Comparison of ENCODE assay signal across 11 cellular contexts in the genomic region with DNA sequence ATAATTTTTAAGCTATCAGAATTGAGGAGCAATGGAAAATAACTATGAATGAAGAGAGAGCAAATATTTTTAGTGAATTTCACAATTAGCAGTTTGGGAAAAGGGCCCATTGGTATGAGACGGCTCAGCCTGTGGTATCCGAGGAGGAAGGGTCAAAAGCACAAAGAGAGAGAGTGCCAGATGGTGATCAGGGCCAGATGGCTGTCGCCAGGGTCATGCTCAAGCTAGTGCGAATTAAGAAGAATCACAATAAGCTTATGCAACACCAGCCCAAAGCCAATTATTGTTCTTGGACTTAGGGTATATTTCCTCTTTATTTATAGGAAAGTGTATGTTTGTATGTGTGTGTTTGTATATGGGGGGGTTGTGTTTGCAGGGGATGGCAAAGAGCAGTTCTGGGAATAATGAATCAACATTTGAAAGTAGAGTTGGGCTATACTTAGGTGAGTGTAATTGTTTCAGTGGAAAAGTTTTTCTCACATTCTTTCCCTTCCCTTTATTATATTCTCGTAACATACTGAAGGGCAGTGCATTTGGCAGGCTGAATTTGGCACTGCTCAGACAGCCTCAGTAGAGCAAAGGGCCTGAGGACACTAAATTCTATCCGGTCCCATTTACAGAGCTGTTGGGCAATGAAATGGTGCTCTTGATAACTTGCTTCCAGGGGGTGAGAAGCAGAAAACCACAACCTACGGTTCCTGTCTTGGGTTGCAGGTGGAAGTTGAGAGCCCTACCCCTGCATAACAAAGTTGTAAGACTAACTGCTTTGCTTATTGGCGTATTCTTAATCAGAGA. TPM values are rescaled to one million over a fixed set of nuclear protein-coding genes. Genes with fewer than 3 reads are reported as not detected.
DNase-seq lines count a peak whose midpoint lies in the region; ATAC-seq and TF ChIP-seq lines count a peak whose summit lies in the region.
"Had no signal": no experiment of that assay in that cellular context is flagged by ENCODE, and none has a peak within 500 bp of the region (broad histone marks: within the 10 kb centered on the region; RNA-seq: fewer than 3 reads in every experiment).

No MANE protein-coding gene starts in this region.

- H3K27ac ChIP-seq in GM23338 (ENCODE audit: low read depth) = no peak overlapping the region
- H3K27ac ChIP-seq: hepatocyte had no signal

- no peaks in the 10 kb centered on the region for H3F3A ChIP-seq in GM23338 (replicated peaks; ENCODE audit: low read depth)

- no peak overlapping the region for H3K4me3 ChIP-seq in GM23338
- peak overlapping the region; percentile 65 for H3K4me3 ChIP-seq in adipocyte (ENCODE audit: low read length)
- H3K4me3 ChIP-seq: hepatocyte had no signal

- H3K9ac ChIP-seq in adipocyte (ENCODE audit: low read length) = peak overlapping the region; percentile 88

- H3K4me1 ChIP-seq in GM23338 (ENCODE audit: insufficient read depth) = no peaks in the 10 kb centered on the region
- H3K4me1 ChIP-seq in adipocyte (ENCODE audit: control insufficient read depth, insufficient read depth, low read length) = peaks cover 34% of the 10 kb centered on the region

- no peaks in the 10 kb centered on the region for H3K9me2 ChIP-seq in GM23338 (ENCODE audit: insufficient read depth)

- DNase-seq in GM23338 (ENCODE audit: low spot score) (no peak), adipocyte (ENCODE audit: low read depth) (peak; percentile 86), iris pigment epithelial cell (ENCODE audit: low read depth) (peak; percentile 65), stromal cell of bone marrow (ENCODE audit: low read depth) (peak; percentile 59), activated T-cell treated with anti-CD3 and anti-CD28 coated beads for 4 hours (no peak), hypothalamus (lab: John Stamatoyannopoulos, UW) (no peak)
- DNase-seq: NCI-H1105 had no signal

- H2AFZ ChIP-seq in GM23338 = no peak overlapping the region
- H2AFZ ChIP-seq: hepatocyte had no signal

- H3K4me3 Mint-ChIP-seq in GM23338 = no peak overlapping the region
- H3K4me3 Mint-ChIP-seq: brain had no signal

- H3K27me3 ChIP-seq in GM23338 (ENCODE audit: insufficient read depth) (no peaks in the 10 kb centered on the region), adipocyte (replicated peaks; ENCODE audit: control insufficient read depth, insufficient read depth, low read length) (no peaks in the 10 kb centered on the region)
- H3K27me3 ChIP-seq: hepatocyte had no signal

- no peaks in the 10 kb centered on the region; the same call in 2 of the 3 replicates for H3K4me1 Mint-ChIP-seq in GM23338

- H3K27me3 Mint-ChIP-seq in GM23338 (ENCODE audit: insufficient read depth, low read depth, poor library complexity) = peaks cover 2% of the 10 kb centered on the region
- H3K27me3 Mint-ChIP-seq: brain had no signal

- H3K9me3 Mint-ChIP-seq in GM23338 = peaks cover 22% of the 10 kb centered on the region

- peaks cover 6% of the 10 kb centered on the region for H3K36me3 ChIP-seq in GM23338 (ENCODE audit: insufficient read depth)
- peaks cover 6% of the 10 kb centered on the region for H3K36me3 ChIP-seq in adipocyte (ENCODE audit: control insufficient read depth, insufficient read depth, low read length, severe bottlenecking)

- H3K36me3 Mint-ChIP-seq in GM23338 (ENCODE audit: low read depth) = peaks cover 11% of the 10 kb centered on the region

- no peaks in the 10 kb centered on the region for H4K20me1 ChIP-seq in GM23338 (replicated peaks; ENCODE audit: insufficient read depth)

- H3K27ac Mint-ChIP-seq in GM23338 = no peak overlapping the region; the same call in 1 of the 2 replicates

- no peak overlapping the region for H3K4me2 ChIP-seq in GM23338
- H3K4me2 ChIP-seq: hepatocyte had no signal

- H3K79me2 ChIP-seq in GM23338 (replicated peaks; ENCODE audit: insufficient read depth) = no peaks in the 10 kb centered on the region
- H3K79me2 ChIP-seq: hepatocyte had no signal

- TF ChIP-seq CTCF in GM23338 (conservative IDR thresholded peaks at IDR 0.05; ENCODE audit: low read depth in 2 of 2) = no peak

- ATAC-seq in GM23338 (peak; percentile 26; the same call in 1 of the 3 replicates), GM21360 (IDR thresholded peaks at IDR 0.05; ENCODE audit: unreplicated experiment) (no peak), HG03139 (IDR thresholded peaks at IDR 0.05; ENCODE audit: unreplicated experiment) (no peak)

- peaks cover 15% of the 10 kb centered on the region for H3K9me3 ChIP-seq in adipocyte (ENCODE audit: control insufficient read depth, low read length)

TF ChIP-seq in GM23338, 12 proteins besides CTCF, POLR2A, EP300 and RAD21 (continues in another document):
- no peak for TF ChIP-seq JUNB (IDR thresholded peaks at IDR 0.05; ENCODE audit: unreplicated experiment)
- TF ChIP-seq, protein P1, sequence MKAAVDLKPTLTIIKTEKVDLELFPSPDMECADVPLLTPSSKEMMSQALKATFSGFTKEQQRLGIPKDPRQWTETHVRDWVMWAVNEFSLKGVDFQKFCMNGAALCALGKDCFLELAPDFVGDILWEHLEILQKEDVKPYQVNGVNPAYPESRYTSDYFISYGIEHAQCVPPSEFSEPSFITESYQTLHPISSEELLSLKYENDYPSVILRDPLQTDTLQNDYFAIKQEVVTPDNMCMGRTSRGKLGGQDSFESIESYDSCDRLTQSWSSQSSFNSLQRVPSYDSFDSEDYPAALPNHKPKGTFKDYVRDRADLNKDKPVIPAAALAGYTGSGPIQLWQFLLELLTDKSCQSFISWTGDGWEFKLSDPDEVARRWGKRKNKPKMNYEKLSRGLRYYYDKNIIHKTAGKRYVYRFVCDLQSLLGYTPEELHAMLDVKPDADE (IDR thresholded peaks at IDR 0.05) = no peak
- TF ChIP-seq NANOG (IDR thresholded peaks at IDR 0.05; ENCODE audit: borderline replicate concordance) = no peak
- TF ChIP-seq, protein P2, sequence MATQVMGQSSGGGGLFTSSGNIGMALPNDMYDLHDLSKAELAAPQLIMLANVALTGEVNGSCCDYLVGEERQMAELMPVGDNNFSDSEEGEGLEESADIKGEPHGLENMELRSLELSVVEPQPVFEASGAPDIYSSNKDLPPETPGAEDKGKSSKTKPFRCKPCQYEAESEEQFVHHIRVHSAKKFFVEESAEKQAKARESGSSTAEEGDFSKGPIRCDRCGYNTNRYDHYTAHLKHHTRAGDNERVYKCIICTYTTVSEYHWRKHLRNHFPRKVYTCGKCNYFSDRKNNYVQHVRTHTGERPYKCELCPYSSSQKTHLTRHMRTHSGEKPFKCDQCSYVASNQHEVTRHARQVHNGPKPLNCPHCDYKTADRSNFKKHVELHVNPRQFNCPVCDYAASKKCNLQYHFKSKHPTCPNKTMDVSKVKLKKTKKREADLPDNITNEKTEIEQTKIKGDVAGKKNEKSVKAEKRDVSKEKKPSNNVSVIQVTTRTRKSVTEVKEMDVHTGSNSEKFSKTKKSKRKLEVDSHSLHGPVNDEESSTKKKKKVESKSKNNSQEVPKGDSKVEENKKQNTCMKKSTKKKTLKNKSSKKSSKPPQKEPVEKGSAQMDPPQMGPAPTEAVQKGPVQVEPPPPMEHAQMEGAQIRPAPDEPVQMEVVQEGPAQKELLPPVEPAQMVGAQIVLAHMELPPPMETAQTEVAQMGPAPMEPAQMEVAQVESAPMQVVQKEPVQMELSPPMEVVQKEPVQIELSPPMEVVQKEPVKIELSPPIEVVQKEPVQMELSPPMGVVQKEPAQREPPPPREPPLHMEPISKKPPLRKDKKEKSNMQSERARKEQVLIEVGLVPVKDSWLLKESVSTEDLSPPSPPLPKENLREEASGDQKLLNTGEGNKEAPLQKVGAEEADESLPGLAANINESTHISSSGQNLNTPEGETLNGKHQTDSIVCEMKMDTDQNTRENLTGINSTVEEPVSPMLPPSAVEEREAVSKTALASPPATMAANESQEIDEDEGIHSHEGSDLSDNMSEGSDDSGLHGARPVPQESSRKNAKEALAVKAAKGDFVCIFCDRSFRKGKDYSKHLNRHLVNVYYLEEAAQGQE (IDR thresholded peaks at IDR 0.05; ENCODE audit: unreplicated experiment) = no peak
- TF ChIP-seq EZH2phosphoT487 (IDR thresholded peaks at IDR 0.05; ENCODE audit: unreplicated experiment) = no peak
- no peak for TF ChIP-seq ZNF331 (CRISPR knock-in tag; IDR thresholded peaks at IDR 0.05; ENCODE audit: low read depth)
- TF ChIP-seq STAT1 (IDR thresholded peaks at IDR 0.05; ENCODE audit: unreplicated experiment) = no peak
- no peak for TF ChIP-seq EZH2 (IDR thresholded peaks at IDR 0.05; ENCODE audit: low read depth, unreplicated experiment)
- TF ChIP-seq CREB1 (CRISPR knock-in tag; IDR thresholded peaks at IDR 0.05; ENCODE audit: low read depth) = no peak
- TF ChIP-seq ZNF114 (CRISPR knock-in tag; IDR thresholded peaks at IDR 0.05) = no peak
- no peak for TF ChIP-seq POLR2AphosphoS5 (IDR thresholded peaks at IDR 0.05; ENCODE audit: low read depth)

RNA-seq across cellular contexts. Expression of a gene that starts 19.5 kb away (rescaled TPM):
- total RNA-seq in GM23338 (2014; rRNA removed; shearing (Covaris generic)) = 1.7 and 1.8 TPM in 2 replicates
- 0.26 and 0.66 TPM in 2 replicates for polyA plus RNA-seq in GM23338 (2016; fragmentation: Nextera tagmentation; extraction: Ambion mirVana)

RNA-seq across cellular contexts. Expression of a gene that starts 51.3 kb away (rescaled TPM):
- 32.9 and 33.3 TPM in 2 replicates for total RNA-seq in GM23338 (2014; rRNA removed; shearing (Covaris generic))
- 24.0 and 26.7 TPM in 2 replicates for polyA plus RNA-seq in GM23338 (2016; fragmentation: Nextera tagmentation; extraction: Ambion mirVana)

Comparison
In these comparisons a context has a peak if more than half of its experiments do, and no peak if none do; other contexts are left out.
1. DNase-seq: peak in adipocyte (single experiment), iris pigment epithelial cell (single experiment) and stromal cell of bone marrow (single experiment); none in GM23338 (single experiment), activated T-cell treated with anti-CD3 and anti-CD28 coated beads for 4 hours (single experiment) and hypothalamus (0 of 51).